In the genomic region with DNA sequence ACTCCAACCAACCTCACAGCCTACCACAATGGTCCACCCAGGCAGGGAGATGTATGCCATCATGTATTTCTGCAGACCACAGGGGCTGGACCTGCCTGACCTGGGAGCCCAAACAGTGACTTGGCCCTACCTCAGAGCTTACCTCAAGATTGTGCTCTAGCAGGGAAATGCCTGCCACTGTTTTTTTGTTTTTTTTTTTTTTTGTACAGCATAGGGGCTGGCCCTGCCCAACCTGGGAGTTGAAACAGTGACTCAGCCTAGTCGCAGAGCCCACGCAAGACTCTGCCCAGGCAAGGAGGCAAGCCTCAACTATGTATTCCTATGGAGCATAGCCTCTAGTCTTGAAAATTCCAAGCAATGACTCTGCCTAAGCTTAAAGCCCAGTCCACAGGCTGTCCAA, we compare ENCODE assay signal across 19 cellular contexts. TPM values are rescaled to one million over a fixed set of nuclear protein-coding genes. Genes with fewer than 3 reads are reported as not detected.
DNase-seq lines count a peak whose midpoint lies in the region; ATAC-seq, FAIRE-seq and TF ChIP-seq lines count a peak whose summit lies in the region.
"Had no signal": no experiment of that assay in that cellular context is flagged by ENCODE, and none has a peak within 500 bp of the region (broad histone marks: within the 10 kb centered on the region; RNA-seq: fewer than 3 reads in every experiment).

No MANE protein-coding gene starts in this region.

- TF ChIP-seq RAD21 in HepG2 (CRISPR knock-in tag; IDR thresholded peaks at IDR 0.05) = no peak

- TF ChIP-seq EP300 in HepG2 (IDR thresholded peaks at IDR 0.05; ENCODE audit: low read depth in 2 of 2, low read length in 2 of 2) (no peak), HepG2 (CRISPR knock-in tag; IDR thresholded peaks at IDR 0.05; ENCODE audit: borderline replicate concordance) (no peak)

- intact Hi-C loops in HepG2 (cut with micrococcal nuclease; ENCODE audit: unreplicated experiment) = no loop called here

- H3K4me1 Mint-ChIP-seq in T-helper 2 cell treated with Interferon-gamma antibody and Interleukin-4, amounts not matched to agents 5 μg/mL and 100 μg/mL, for 36 hours (ENCODE audit: low read depth) = peaks cover 17% of the 10 kb centered on the region

- no peak overlapping the region for H3K4me2 ChIP-seq in HepG2 (ENCODE audit: low read depth, low read length)
- H3K4me2 ChIP-seq: PC-9 had no signal

- no peaks in the 10 kb centered on the region for H3K27me3 ChIP-seq in HepG2 (ENCODE audit: control insufficient read depth in 1 of 2, insufficient read depth in 2 of 2, low read length in 2 of 2)
- H3K27me3 ChIP-seq: cardiac muscle cell, heart right ventricle, transverse colon had no signal

- FAIRE-seq in HepG2 (lab: Jason Lieb, UNC) = no peak
- FAIRE-seq: endometrium had no signal

- H3K36me3 ChIP-seq in HepG2 (replicated peaks in 1 of 2; ENCODE audit: control insufficient read depth in 1 of 2, insufficient read depth in 2 of 2, low read length in 2 of 2) = no peaks in the 10 kb centered on the region
- H3K36me3 ChIP-seq: cardiac muscle cell, heart right ventricle, transverse colon had no signal

- H3K9ac ChIP-seq in HepG2 (ENCODE audit: insufficient read depth, low read depth, low read length) = no peak overlapping the region

- TF ChIP-seq CTCF in GM13977 (IDR thresholded peaks at IDR 0.05; ENCODE audit: extremely low read depth, insufficient read depth, missing control alignments) = no peak
- no peak for TF ChIP-seq CTCF in RWPE1 (conservative IDR thresholded peaks at IDR 0.05; ENCODE audit: low read depth)
- TF ChIP-seq CTCF in HepG2 (CRISPR knock-in tag; IDR thresholded peaks at IDR 0.05) = no peak

- H3K27me3 Mint-ChIP-seq in T-helper 2 cell treated with Interferon-gamma antibody and Interleukin-4, amounts not matched to agents 5 μg/mL and 100 μg/mL, for 36 hours (ENCODE audit: low read depth) = no peaks in the 10 kb centered on the region
- H3K27me3 Mint-ChIP-seq: CD8-positive, alpha-beta memory T cell had no signal

- CTCF ChIA-PET in RWPE1 (lab: Yijun Ruan, JAX) = no interaction called here
- CTCF ChIA-PET in HepG2 (lab: Yijun Ruan, JAX; ENCODE audit: low intra/inter-chr PET ratio, low total read pairs) = no interaction called here

- ATAC-seq in HepG2 = no peak
- ATAC-seq: heart right ventricle, left ventricle myocardium superior had no signal

- no peaks in the 10 kb centered on the region for H3K4me1 ChIP-seq in HepG2 (ENCODE audit: insufficient read depth, low read length)
- H3K4me1 ChIP-seq: heart right ventricle, transverse colon had no signal

- peak; percentile 37 for DNase-seq in T-helper 2 cell treated with Interferon-gamma antibody and Interleukin-4, amounts not matched to agents 5 μg/mL and 100 μg/mL, for 36 hours (ENCODE audit: low spot score)
- DNase-seq in T-helper 2 cell = no peak
- DNase-seq in GM13977 (ENCODE audit: low spot score) = peak; percentile 14
- peak; percentile 79 for DNase-seq in RWPE1 (ENCODE audit: low spot score)
- peak; percentile 17 for DNase-seq in iris pigment epithelial cell (ENCODE audit: low read depth)
- DNase-seq in NOMO-1 treated with dmso at 0.1 percent for 144 hours (lab: John Stamatoyannopoulos, UW; ENCODE audit: unreplicated experiment) = no peak
- DNase-seq in HepG2 (ENCODE audit: low spot score) = no peak
- no peak for DNase-seq in DMS 273 treated with DMSO at 0.1 percent for 48 hours (lab: John Stamatoyannopoulos, UW)
- DNase-seq: activated CD8-positive, alpha-beta memory T cell treated with anti-CD3 and anti-CD28 coated beads, Interleukin-2, amount 50 U/mL, for 48 hours; CD8-positive, alpha-beta memory T cell; heart right ventricle; left ventricle myocardium superior; NCI-H2171 treated with DMSO at 0.1 percent for 48 hours; PC-9; transverse colon had no signal

- no peak overlapping the region for H3K27ac Mint-ChIP-seq in T-helper 2 cell treated with Interferon-gamma antibody and Interleukin-4, amounts not matched to agents 5 μg/mL and 100 μg/mL, for 36 hours
- H3K27ac Mint-ChIP-seq: CD8-positive, alpha-beta memory T cell; T-helper 1 cell treated with Interleukin-12 subunit alpha and Interleukin-12 subunit beta and Interleukin-4 antibody, amounts not matched to agents 30 μg/mL and 1 μg/mL, for 36 hours had no signal

- no TSS peak for BruUV-seq in HepG2 (replicated peaks; lab: Mats Ljungman, UMichigan)

- POLR2A ChIA-PET in RWPE1 (lab: Yijun Ruan, JAX; ENCODE audit: low non-redundant PET) (no interaction called here), HepG2 (lab: Yijun Ruan, JAX) (no interaction called here)

- 82% methylated on average over 2 of the region's 2 CpGs for WGBS in HepG2 (ENCODE audit: low lambda C conversion rate)

- H4K20me1 ChIP-seq in HepG2 (ENCODE audit: insufficient read depth, low read length) = no peaks in the 10 kb centered on the region

- no peak overlapping the region for H3K4me3 ChIP-seq in HepG2 (replicated peaks in 1 of 3; ENCODE audit: insufficient read depth in 1 of 3, low read depth in 2 of 3, low read length in 3 of 3)
- H3K4me3 ChIP-seq: cardiac muscle cell, heart right ventricle, PC-9, transverse colon had no signal

- no peak overlapping the region for H3K4me3 Mint-ChIP-seq in T-helper 2 cell treated with Interferon-gamma antibody and Interleukin-4, amounts not matched to agents 5 μg/mL and 100 μg/mL, for 36 hours
- H3K4me3 Mint-ChIP-seq: CD8-positive, alpha-beta memory T cell; T-helper 1 cell treated with Interleukin-12 subunit alpha and Interleukin-12 subunit beta and Interleukin-4 antibody, amounts not matched to agents 30 μg/mL and 1 μg/mL, for 36 hours had no signal

- H3K36me3 Mint-ChIP-seq in T-helper 2 cell treated with Interferon-gamma antibody and Interleukin-4, amounts not matched to agents 5 μg/mL and 100 μg/mL, for 36 hours (ENCODE audit: low read depth) = no peaks in the 10 kb centered on the region

- no peaks in the 10 kb centered on the region for H3K9me3 ChIP-seq in HepG2 (ENCODE audit: low read length)
- H3K9me3 ChIP-seq: heart right ventricle, transverse colon had no signal

- in situ Hi-C loops in GM13977 (cut with MboI; ENCODE audit: low pct_unique_long_range_greater_than_20kb, low sequenced_read_pairs, unreplicated experiment) = no loop called here
- in situ Hi-C loops in HepG2 (cut with HindIII; ENCODE audit: extremely low pct_ligation_motif_present, low pct_unique_long_range_greater_than_20kb) = no loop called here

- peaks cover 6% of the 10 kb centered on the region for H3K9me3 Mint-ChIP-seq in T-helper 2 cell treated with Interferon-gamma antibody and Interleukin-4, amounts not matched to agents 5 μg/mL and 100 μg/mL, for 36 hours

- H2AFZ ChIP-seq in HepG2 (ENCODE audit: low read length) = no peak overlapping the region
- H2AFZ ChIP-seq: PC-9 had no signal

- H3K27ac ChIP-seq in RWPE1 (peak overlapping the region; percentile 60), HepG2 (ENCODE audit: extremely low read length, insufficient read depth, low read length) (no peak overlapping the region)
- H3K27ac ChIP-seq: 22Rv1, cardiac muscle cell, heart right ventricle, PC-9, transverse colon had no signal

- no peak for TF ChIP-seq POLR2A in HepG2 (IDR thresholded peaks at IDR 0.05; ENCODE audit: insufficient read depth in 1 of 2, low read depth in 2 of 2, low read length in 2 of 2)

- no peaks in the 10 kb centered on the region for H3K79me2 ChIP-seq in HepG2 (ENCODE audit: insufficient read depth, low read length)

TF ChIP-seq in HepG2, 621 proteins besides CTCF, POLR2A, EP300 and RAD21 (continues in another document):
- TF ChIP-seq JUNB (CRISPR knock-in tag; IDR thresholded peaks at IDR 0.05; ENCODE audit: borderline replicate concordance) = no peak
- TF ChIP-seq SMARCE1 (IDR thresholded peaks at IDR 0.05; ENCODE audit: borderline replicate concordance) = no peak
- no peak for TF ChIP-seq ZNF180 (CRISPR knock-in tag; IDR thresholded peaks at IDR 0.05; ENCODE audit: borderline replicate concordance, low read depth)

RNA-seq across cellular contexts. Expression of a gene that starts 39.3 kb away (rescaled TPM):
- 90.8 and 134 TPM in 2 replicates for total RNA-seq in HepG2 (2016; rRNA removed; fragmentation: Illumina TruSeq; extraction: Trizol)
- 5.1 and 5.5 TPM in 2 replicates for total RNA-seq in HepG2 (2016; cell fraction: cytosol; rRNA removed; fragmentation: Illumina TruSeq; extraction: Trizol; ENCODE audit: low read depth)
- total RNA-seq in HepG2 (2016; cell fraction: insoluble cytoplasmic fraction; rRNA removed; fragmentation: Illumina TruSeq; extraction: Trizol) = 84.9 and 123 TPM in 2 replicates
- total RNA-seq in HepG2 (2016; cell fraction: membrane; rRNA removed; fragmentation: Illumina TruSeq; extraction: Trizol) = 29.2 and 30.5 TPM in 2 replicates
- total RNA-seq in HepG2 (2016; cell fraction: nucleus; rRNA removed; fragmentation: Illumina TruSeq; extraction: Trizol) = 119 and 130 TPM in 2 replicates
- polyA plus RNA-seq in HepG2 (2011; rRNA removed) = 25.6 and 34.6 TPM in 2 replicates
- 18.5 and 23.7 TPM in 2 replicates for polyA plus RNA-seq in HepG2 (2011; cell fraction: cytosol; rRNA removed)
- 43.9 and 53.9 TPM in 2 replicates for polyA plus RNA-seq in HepG2 (2011; cell fraction: nucleus; rRNA removed)
- 20.9 and 27.3 TPM in 2 replicates for polyA plus RNA-seq in HepG2 (2012)
- polyA plus RNA-seq in HepG2 (2016; cell fraction: cytosol; fragmentation: Illumina TruSeq; extraction: Trizol; ENCODE audit: low read depth) = 1.4 and 1.7 TPM in 2 replicates
- polyA plus RNA-seq in HepG2 (2016; cell fraction: insoluble cytoplasmic fraction; fragmentation: Illumina TruSeq; extraction: Trizol; ENCODE audit: low read depth) = 58.7 and 59.6 TPM in 2 replicates
- 5.4 and 5.9 TPM in 2 replicates for polyA plus RNA-seq in HepG2 (2016; cell fraction: membrane; fragmentation: Illumina TruSeq; extraction: Trizol; ENCODE audit: low read depth)
- polyA plus RNA-seq in HepG2 (2016; cell fraction: nucleus; fragmentation: Illumina TruSeq; extraction: Trizol; ENCODE audit: insufficient read depth, low read depth) = 40.3 and 43.1 TPM in 2 replicates
- 69.1 and 135 TPM in 2 replicates for polyA minus RNA-seq in HepG2 (2011; rRNA and poly(A)+ RNA removed; ENCODE audit: low replicate concordance)
- 85.6 and 90.1 TPM in 2 replicates for polyA minus RNA-seq in HepG2 (2011; cell fraction: cytosol; rRNA and poly(A)+ RNA removed)
- polyA minus RNA-seq in HepG2 (2011; cell fraction: nucleus; rRNA and poly(A)+ RNA removed) = 219 and 264 TPM in 2 replicates

Comparison
In these comparisons a context has a peak if more than half of its experiments do, and no peak if none do; other contexts are left out.
1. DNase-seq: peak in T-helper 2 cell treated with Interferon-gamma antibody and Interleukin-4, amounts not matched to agents 5 μg/mL and 100 μg/mL, for 36 hours (single experiment), GM13977 (single experiment), RWPE1 (single experiment) and iris pigment epithelial cell (single experiment); none in T-helper 2 cell (0 of 5), NOMO-1 treated with dmso at 0.1 percent for 144 hours (single experiment), HepG2 (single experiment) and DMS 273 treated with DMSO at 0.1 percent for 48 hours (single experiment).